25 cellular contexts compared by ENCODE assay signal in the genomic region with DNA sequence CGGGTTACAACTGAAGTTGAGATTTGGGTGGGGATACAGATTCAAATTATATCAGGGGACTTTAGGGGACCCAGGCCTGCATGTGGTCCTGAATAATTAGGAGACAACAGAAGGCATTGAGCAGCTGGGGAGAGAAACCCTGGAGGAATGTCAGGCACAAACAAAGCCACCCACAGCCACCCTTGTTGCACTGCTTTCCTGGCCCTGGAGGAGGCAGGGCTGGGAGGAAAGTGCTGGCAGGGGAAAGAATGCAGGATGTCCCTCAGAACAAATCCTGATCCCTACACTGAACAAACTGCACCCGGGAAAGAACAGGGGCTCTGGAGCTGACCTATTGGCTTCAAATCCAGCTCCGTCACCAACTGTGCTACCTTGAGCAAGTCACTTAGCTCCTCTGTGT.
DNase-seq lines count a peak whose midpoint lies in the region; ATAC-seq and TF ChIP-seq lines count a peak whose summit lies in the region.
"Had no signal": no experiment of that assay in that cellular context is flagged by ENCODE, and none has a peak within 500 bp of the region (broad histone marks: within the 10 kb centered on the region; RNA-seq: fewer than 3 reads in every experiment).

No MANE protein-coding gene starts in this region.

- 66% methylated on average over 2 of the region's 3 CpGs; no CpG with 5 or more reads in 1 of the 2 experiments for WGBS in endodermal cell (ENCODE audit: insufficient coverage in 1 of 2, insufficient read length in 1 of 2), 2 experiments
- WGBS in mesendoderm (ENCODE audit: extremely low coverage, insufficient coverage, low lambda C conversion rate) = no CpG with 5 or more reads among the region's 3 CpGs

- H2AK5ac ChIP-seq in mesendoderm (ENCODE audit: low read length) = no peak overlapping the region

- H3K23ac ChIP-seq in mesendoderm (ENCODE audit: low read length) = no peak overlapping the region

- H4K5ac ChIP-seq in mesendoderm (ENCODE audit: low read length) = no peak overlapping the region

- H3K36me3 ChIP-seq in NT2/D1 (ENCODE audit: insufficient read depth, insufficient read length, low read length) (no peaks in the 10 kb centered on the region), endodermal cell (ENCODE audit: control insufficient read depth, insufficient read depth, low read length) (no peaks in the 10 kb centered on the region), mesendoderm (ENCODE audit: control insufficient read depth, insufficient read depth, low read length) (no peaks in the 10 kb centered on the region)
- H3K36me3 ChIP-seq: BLaER1, MG63 had no signal

- H3K27ac Mint-ChIP-seq in endodermal cell = no peak overlapping the region
- H3K27ac Mint-ChIP-seq: CD4-positive, CD25-positive, alpha-beta regulatory T cell had no signal

- H3K27ac ChIP-seq in endodermal cell (ENCODE audit: low read depth, low read length) (no peak overlapping the region), mesendoderm (ENCODE audit: low read depth, low read length) (no peak overlapping the region)
- H3K27ac ChIP-seq: BLaER1, PC-9 had no signal

- H2BK5ac ChIP-seq in mesendoderm (ENCODE audit: low read length) = no peak overlapping the region

- H3K9me3 ChIP-seq in NT2/D1 (ENCODE audit: insufficient read depth, low read length) (no peaks in the 10 kb centered on the region), endodermal cell (ENCODE audit: control insufficient read depth, low read length) (no peaks in the 10 kb centered on the region)
- H3K9me3 ChIP-seq: MG63 had no signal

- no peak overlapping the region for H3K4ac ChIP-seq in mesendoderm (ENCODE audit: low read depth, low read length)

- peaks cover 3% of the 10 kb centered on the region for H3K4me1 ChIP-seq in NT2/D1 (ENCODE audit: insufficient read depth, insufficient read length)
- H3K4me1 ChIP-seq in endodermal cell (ENCODE audit: control insufficient read depth, insufficient read depth, low read length) = no peaks in the 10 kb centered on the region
- H3K4me1 ChIP-seq in mesendoderm (ENCODE audit: control insufficient read depth, low read depth, low read length) = no peaks in the 10 kb centered on the region
- H3K4me1 ChIP-seq: BLaER1 had no signal

- H3K27me3 ChIP-seq in NT2/D1 (ENCODE audit: insufficient read depth, insufficient read length) = no peaks in the 10 kb centered on the region
- no peaks in the 10 kb centered on the region for H3K27me3 ChIP-seq in endodermal cell (ENCODE audit: control insufficient read depth, insufficient read depth, low read length, poor library complexity, severe bottlenecking)
- H3K27me3 ChIP-seq in mesendoderm (ENCODE audit: insufficient read depth, low read length, poor library complexity) = no peaks in the 10 kb centered on the region
- H3K27me3 ChIP-seq: BLaER1, MG63 had no signal

- H3K36me3 Mint-ChIP-seq in endodermal cell (ENCODE audit: low read depth) = no peaks in the 10 kb centered on the region
- H3K36me3 Mint-ChIP-seq: CD4-positive, CD25-positive, alpha-beta regulatory T cell had no signal

- H3K4me1 Mint-ChIP-seq in endodermal cell = peaks cover 9% of the 10 kb centered on the region
- H3K4me1 Mint-ChIP-seq: CD4-positive, CD25-positive, alpha-beta regulatory T cell had no signal

- H3K9ac ChIP-seq in NT2/D1 (ENCODE audit: insufficient read length, low read depth) (no peak overlapping the region), endodermal cell (ENCODE audit: extremely low read depth, low read length, poor library complexity, severe bottlenecking) (no peak overlapping the region), mesendoderm (ENCODE audit: low read length) (no peak overlapping the region)
- H3K9ac ChIP-seq: BLaER1 had no signal

- in situ Hi-C loops in KBM-7 (cut with MboI; ENCODE audit: low pct_unique_long_range_greater_than_20kb, low sequenced_read_pairs) (no loop called here), G401 (cut with HindIII; ENCODE audit: low sequenced_read_pairs) (no loop called here)

- no peak overlapping the region for H2BK120ac ChIP-seq in mesendoderm (ENCODE audit: low read depth, low read length)

- H3K9me3 Mint-ChIP-seq in endodermal cell = peaks cover 49% of the 10 kb centered on the region

- H3K18ac ChIP-seq in mesendoderm (ENCODE audit: low read length) = no peak overlapping the region

- no peaks in the 10 kb centered on the region for H3K79me1 ChIP-seq in mesendoderm (ENCODE audit: low read length)

- no peaks in the 10 kb centered on the region for H3K79me2 ChIP-seq in mesendoderm (ENCODE audit: control insufficient read depth, insufficient read depth, low read length)

- H3K27me3 Mint-ChIP-seq in endodermal cell (ENCODE audit: insufficient read depth) = no peaks in the 10 kb centered on the region

- no peak overlapping the region for H3K56ac ChIP-seq in mesendoderm (ENCODE audit: low read length)

- TF ChIP-seq CTCF in endodermal cell (conservative IDR thresholded peaks at IDR 0.05) = peak; percentile 58

- H3K4me3 ChIP-seq in NT2/D1 (ENCODE audit: insufficient read length, low read depth) = no peak overlapping the region
- H3K4me3 ChIP-seq in endodermal cell (ENCODE audit: low read length) = no peak overlapping the region
- H3K4me3 ChIP-seq in mesendoderm (ENCODE audit: low read length) = no peak overlapping the region
- H3K4me3 ChIP-seq: BLaER1, K562, MG63, PC-9 had no signal

- H3K4me2 ChIP-seq in mesendoderm (ENCODE audit: low read length) = no peak overlapping the region
- H3K4me2 ChIP-seq: BLaER1, PC-9 had no signal

- no peak overlapping the region for H2BK15ac ChIP-seq in mesendoderm (replicated peaks; ENCODE audit: low read depth)

- DNase-seq in ELF-1 (ENCODE audit: low read depth, low spot score) (peak; percentile 71), NT2/D1 (ENCODE audit: low read depth, low spot score) (peak; percentile 57), endodermal cell (peak; percentile 85), mesendoderm (peak; percentile 44), KBM-7 (no peak), LoVo (ENCODE audit: low spot score) (no peak), G401 (ENCODE audit: low spot score) (no peak)
- DNase-seq: 8988T; ACHN; CD4-positive, CD25-positive, alpha-beta regulatory T cell; MG63; NCI-H1105 treated with DMSO at 0.1 percent for 48 hours; NCI-H146; NCI-H1930; NCI-H2107; NCI-H446; NCI-H524 treated with DMSO at 0.1 percent for 48 hours; NCI-H774; NK-92 treated with Interleukin-12 subunit alpha and Interleukin-12 subunit beta, amount 100 ng/mL, for 24 hours; PC-9 had no signal

- no peak overlapping the region for H4K8ac ChIP-seq in mesendoderm (ENCODE audit: low read depth, low read length)

- no peak for ATAC-seq in HG03196 (IDR thresholded peaks at IDR 0.05; ENCODE audit: unreplicated experiment)
- ATAC-seq: HepG2, K562, Right ventricle myocardium inferior had no signal

- H3K4me3 Mint-ChIP-seq in endodermal cell = no peak overlapping the region
- H3K4me3 Mint-ChIP-seq: CD4-positive, CD25-positive, alpha-beta regulatory T cell had no signal

Comparison
In these comparisons a context has a peak if more than half of its experiments do, and no peak if none do; other contexts are left out.
1. DNase-seq: peak in ELF-1 (single experiment), NT2/D1 (single experiment), endodermal cell (single experiment) and mesendoderm (single experiment); none in KBM-7 (single experiment), LoVo (single experiment) and G401 (single experiment).